19 cellular contexts compared by ENCODE assay signal in the genomic region with DNA sequence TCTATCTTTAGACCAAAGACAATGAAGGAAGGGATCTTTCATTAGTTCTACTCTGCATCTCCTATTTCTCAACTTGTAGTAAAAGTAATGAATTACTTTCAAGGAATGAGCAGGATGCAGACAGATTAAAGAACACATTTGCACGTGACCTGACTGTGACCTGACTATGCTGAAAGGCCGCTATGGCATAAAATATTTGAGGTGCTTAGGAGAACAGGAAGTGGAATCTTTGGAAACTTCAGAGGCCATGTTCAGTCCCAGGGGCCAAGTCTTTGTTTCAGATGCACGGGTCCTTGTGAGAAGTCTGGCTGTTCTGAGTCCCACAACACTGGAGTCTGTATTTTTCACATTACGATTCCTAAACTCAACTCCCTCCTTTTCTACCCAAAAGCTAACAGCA. TPM values are rescaled to one million over a fixed set of nuclear protein-coding genes. Genes with fewer than 3 reads are reported as not detected.
DNase-seq lines count a peak whose midpoint lies in the region; ATAC-seq, FAIRE-seq and TF ChIP-seq lines count a peak whose summit lies in the region.
"Had no signal": no experiment of that assay in that cellular context is flagged by ENCODE, and none has a peak within 500 bp of the region (broad histone marks: within the 10 kb centered on the region; RNA-seq: fewer than 3 reads in every experiment).

No MANE protein-coding gene starts in this region.

- H3K27ac ChIP-seq in astrocyte (ENCODE audit: low read depth, low read length), result no peak overlapping the region
- no peak overlapping the region for H3K27ac ChIP-seq in iPS-20b (ENCODE audit: low read length)
- H3K27ac ChIP-seq: gastroesophageal sphincter had no signal

- H3K4me2 ChIP-seq in astrocyte (ENCODE audit: low read length), result peak overlapping the region; percentile 3

- H3K4me1 ChIP-seq in astrocyte (ENCODE audit: insufficient read depth, low read length) (peaks cover 18% of the 10 kb centered on the region), iPS-20b (ENCODE audit: insufficient read depth, low read length) (peaks cover 46% of the 10 kb centered on the region)

- H3K27me3 ChIP-seq in astrocyte (ENCODE audit: insufficient read depth, low read length) (no peaks in the 10 kb centered on the region), iPS-20b (ENCODE audit: insufficient read depth, low read length) (no peaks in the 10 kb centered on the region)
- H3K27me3 ChIP-seq: dorsolateral prefrontal cortex, gastroesophageal sphincter had no signal

- ATAC-seq in HG02884 (IDR thresholded peaks at IDR 0.05; ENCODE audit: unreplicated experiment), result no peak
- ATAC-seq in GM21717 (IDR thresholded peaks at IDR 0.05; ENCODE audit: unreplicated experiment), result no peak
- ATAC-seq in GM18867 (IDR thresholded peaks at IDR 0.05; ENCODE audit: unreplicated experiment), result no peak
- no peak for ATAC-seq in activated CD8-positive, alpha-beta T cell treated with anti-CD3 and anti-CD28 coated beads for 36 hours
- ATAC-seq: activated naive CD8-positive, alpha-beta T cell treated with anti-CD3 and anti-CD28 coated beads, Interleukin-2, amount 50 U/mL, for 24 hours; gastroesophageal sphincter had no signal

- H3K9me3 Mint-ChIP-seq in astrocyte (ENCODE audit: unreplicated experiment), result no peaks in the 10 kb centered on the region
- H3K9me3 Mint-ChIP-seq in activated CD8-positive, alpha-beta T cell treated with anti-CD3 and anti-CD28 coated beads for 36 hours, result no peaks in the 10 kb centered on the region
- H3K9me3 Mint-ChIP-seq: activated CD4-positive, alpha-beta T cell treated with anti-CD3 and anti-CD28 coated beads, Interleukin-2, amount 10 ng/mL, durations not matched to agents 24 days and 14 days; activated naive CD8-positive, alpha-beta T cell treated with anti-CD3 and anti-CD28 coated beads, Interleukin-2, amount 50 U/mL, for 24 hours had no signal

- H3K4me3 ChIP-seq in astrocyte (ENCODE audit: insufficient read depth, low read depth, low read length) (no peak overlapping the region), iPS-20b (ENCODE audit: low read length) (no peak overlapping the region)
- H3K4me3 ChIP-seq: dorsolateral prefrontal cortex, gastroesophageal sphincter had no signal

- H3K9me3 ChIP-seq in astrocyte (ENCODE audit: insufficient read depth, low read depth, low read length), result no peaks in the 10 kb centered on the region
- no peaks in the 10 kb centered on the region for H3K9me3 ChIP-seq in iPS-20b (ENCODE audit: insufficient read depth, low read depth, low read length)
- H3K9me3 ChIP-seq: gastroesophageal sphincter had no signal

- H3K27ac Mint-ChIP-seq in astrocyte (ENCODE audit: unreplicated experiment), result no peak overlapping the region
- no peak overlapping the region for H3K27ac Mint-ChIP-seq in activated CD8-positive, alpha-beta T cell treated with anti-CD3 and anti-CD28 coated beads for 36 hours
- H3K27ac Mint-ChIP-seq: activated CD4-positive, alpha-beta T cell treated with anti-CD3 and anti-CD28 coated beads, Interleukin-2, amount 10 ng/mL, durations not matched to agents 24 days and 14 days; activated naive CD8-positive, alpha-beta T cell treated with anti-CD3 and anti-CD28 coated beads, Interleukin-2, amount 50 U/mL, for 24 hours had no signal

- DNase-seq in M059J (ENCODE audit: low read depth), result peak; percentile 25
- no peak for DNase-seq in astrocyte (ENCODE audit: low read depth)
- peak; percentile 36 for DNase-seq in renal cortical epithelial cell (ENCODE audit: low read depth)
- DNase-seq in activated CD8-positive, alpha-beta T cell treated with anti-CD3 and anti-CD28 coated beads for 36 hours, result no peak
- DNase-seq: activated CD4-positive, alpha-beta T cell treated with anti-CD3 and anti-CD28 coated beads, Interleukin-2, amount 10 ng/mL, durations not matched to agents 24 days and 14 days; activated CD8-positive, alpha-beta memory T cell treated with anti-CD3 and anti-CD28 coated beads, Interleukin-2, amount 50 U/mL, for 48 hours; activated naive CD8-positive, alpha-beta T cell treated with anti-CD3 and anti-CD28 coated beads, Interleukin-2, amount 50 U/mL, for 24 hours; dorsolateral prefrontal cortex; erythroblast; NCI-H1436; NCI-H2171; SHP77; T-helper 1 cell had no signal

- peaks cover 70% of the 10 kb centered on the region for H4K20me1 ChIP-seq in astrocyte (ENCODE audit: insufficient read depth, low read length)

- H3K9ac ChIP-seq in astrocyte (ENCODE audit: low read length) (no peak overlapping the region), iPS-20b (ENCODE audit: low read depth, low read length) (peak overlapping the region; percentile 0; the same call in 1 of the 2 replicates)

- no peaks in the 10 kb centered on the region for H3K36me3 ChIP-seq in astrocyte (ENCODE audit: insufficient read depth, low read length)
- H3K36me3 ChIP-seq in iPS-20b (ENCODE audit: insufficient read depth, low read depth, low read length), result no peaks in the 10 kb centered on the region
- H3K36me3 ChIP-seq: gastroesophageal sphincter had no signal

- H3K36me3 Mint-ChIP-seq in astrocyte (ENCODE audit: low read depth, unreplicated experiment), result peaks cover 4% of the 10 kb centered on the region
- no peaks in the 10 kb centered on the region for H3K36me3 Mint-ChIP-seq in activated CD8-positive, alpha-beta T cell treated with anti-CD3 and anti-CD28 coated beads for 36 hours (ENCODE audit: low read depth)

- H3K79me2 ChIP-seq in astrocyte (ENCODE audit: insufficient read depth, low read length), result peaks cover 20% of the 10 kb centered on the region

- peaks cover 36% of the 10 kb centered on the region for H3K4me1 Mint-ChIP-seq in astrocyte (ENCODE audit: low read depth, unreplicated experiment)
- H3K4me1 Mint-ChIP-seq in activated CD8-positive, alpha-beta T cell treated with anti-CD3 and anti-CD28 coated beads for 36 hours (ENCODE audit: low read depth), result no peaks in the 10 kb centered on the region

- intact Hi-C loops in activated CD8-positive, alpha-beta T cell treated with anti-CD3 and anti-CD28 coated beads for 36 hours (cut with micrococcal nuclease), result no loop called here

- no peak overlapping the region for H2AFZ ChIP-seq in astrocyte (ENCODE audit: low read depth, low read length)

- no peak for TF ChIP-seq CTCF in astrocyte (IDR thresholded peaks at IDR 0.05; ENCODE audit: insufficient read depth, low read depth, low read length)
- no peak for TF ChIP-seq CTCF in activated CD8-positive, alpha-beta T cell treated with anti-CD3 and anti-CD28 coated beads for 36 hours (IDR thresholded peaks at IDR 0.05)

- CTCF ChIA-PET in activated CD8-positive, alpha-beta T cell treated with anti-CD3 and anti-CD28 coated beads for 36 hours (lab: Charles Lee), result no interaction called here

- FAIRE-seq in astrocyte (lab: Jason Lieb, UNC), result no peak
- FAIRE-seq: bronchial epithelial cell had no signal

- no peak overlapping the region for H3K4me3 Mint-ChIP-seq in astrocyte (ENCODE audit: unreplicated experiment)
- H3K4me3 Mint-ChIP-seq in activated CD8-positive, alpha-beta T cell treated with anti-CD3 and anti-CD28 coated beads for 36 hours, result no peak overlapping the region
- H3K4me3 Mint-ChIP-seq: activated CD4-positive, alpha-beta T cell treated with anti-CD3 and anti-CD28 coated beads, Interleukin-2, amount 10 ng/mL, durations not matched to agents 24 days and 14 days; activated naive CD8-positive, alpha-beta T cell treated with anti-CD3 and anti-CD28 coated beads, Interleukin-2, amount 50 U/mL, for 24 hours had no signal

- no peaks in the 10 kb centered on the region for H3K27me3 Mint-ChIP-seq in astrocyte (ENCODE audit: low read depth, unreplicated experiment)
- H3K27me3 Mint-ChIP-seq in activated CD8-positive, alpha-beta T cell treated with anti-CD3 and anti-CD28 coated beads for 36 hours, result no peaks in the 10 kb centered on the region
- H3K27me3 Mint-ChIP-seq: activated CD4-positive, alpha-beta T cell treated with anti-CD3 and anti-CD28 coated beads, Interleukin-2, amount 10 ng/mL, durations not matched to agents 24 days and 14 days; activated naive CD8-positive, alpha-beta T cell treated with anti-CD3 and anti-CD28 coated beads, Interleukin-2, amount 50 U/mL, for 24 hours had no signal

- POLR2A ChIA-PET in activated CD8-positive, alpha-beta T cell treated with anti-CD3 and anti-CD28 coated beads for 36 hours (lab: Charles Lee), result no interaction called here

RNA-seq across cellular contexts. Expression of gene NINL, which starts 41.0 kb away (rescaled TPM):
- 5.1 and 9.6 TPM in 2 replicates for total RNA-seq in M059J (2014; rRNA removed; shearing (Covaris generic))
- total RNA-seq in astrocyte (7.9 and 10.2 TPM in 2 replicates), renal cortical epithelial cell (11.8 and 26.5 TPM in 2 replicates)
- total RNA-seq in activated CD8-positive, alpha-beta T cell treated with anti-CD3 and anti-CD28 coated beads for 36 hours, result 1 to 10 TPM; 2.3 to 4.1 TPM

Comparison
In these comparisons a context has a peak if more than half of its experiments do, and no peak if none do; other contexts are left out.
1. DNase-seq: peak in M059J (single experiment) and renal cortical epithelial cell (single experiment); none in astrocyte (single experiment) and activated CD8-positive, alpha-beta T cell treated with anti-CD3 and anti-CD28 coated beads for 36 hours (single experiment).